20 cellular contexts compared by ENCODE assay signal in genomic region chr7:25669300-25669781, GRCh38.
DNase-seq lines count a peak whose midpoint lies in the region; ATAC-seq and TF ChIP-seq lines count a peak whose summit lies in the region.
"Had no signal": no experiment of that assay in that cellular context is flagged by ENCODE, and none has a peak within 500 bp of the region (broad histone marks: within the 10 kb centered on the region; RNA-seq: fewer than 3 reads in every experiment).

No MANE protein-coding gene starts in this region.

- TF ChIP-seq CTCF in right atrium auricular region (IDR thresholded peaks at IDR 0.05) (no peak), WERI-Rb-1 (IDR thresholded peaks at IDR 0.05; ENCODE audit: low read depth, low read length) (no peak), uterus (IDR thresholded peaks at IDR 0.05) (no peak)

- H3K4me3 ChIP-seq in right atrium auricular region (no peak overlapping the region), WERI-Rb-1 (ENCODE audit: low read depth, low read length) (no peak overlapping the region), mucosa of stomach (ENCODE audit: low read length) (no peak overlapping the region), uterus (no peak overlapping the region)
- H3K4me3 ChIP-seq: ascending aorta, neural progenitor cell, thoracic aorta had no signal

- H3K27ac ChIP-seq in right atrium auricular region, result peak overlapping the region; percentile 67 to 79
- peak overlapping the region; percentile 72 for H3K27ac ChIP-seq in WERI-Rb-1
- peak overlapping the region; percentile 82 for H3K27ac ChIP-seq in uterus
- H3K27ac ChIP-seq: ascending aorta, neural progenitor cell, thoracic aorta had no signal

- peak overlapping the region; percentile 10 for H3K9ac ChIP-seq in mucosa of stomach (ENCODE audit: low read length)
- H3K9ac ChIP-seq: neural progenitor cell had no signal

- H3K9me3 ChIP-seq in right atrium auricular region (no peaks in the 10 kb centered on the region), WERI-Rb-1 (ENCODE audit: severe bottlenecking) (no peaks in the 10 kb centered on the region), mucosa of stomach (ENCODE audit: control insufficient read depth, low read length) (no peaks in the 10 kb centered on the region), uterus (no peaks in the 10 kb centered on the region)
- H3K9me3 ChIP-seq: ascending aorta, thoracic aorta had no signal

- H3K4me1 ChIP-seq in right atrium auricular region (peaks cover 0 to 21% of the 10 kb centered on the region in 2 donors), mucosa of stomach (ENCODE audit: control insufficient read depth, insufficient read depth, low read length) (no peaks in the 10 kb centered on the region), uterus (peaks cover 9 to 25% of the 10 kb centered on the region in 2 donors)
- H3K4me1 ChIP-seq: ascending aorta had no signal

- TF ChIP-seq POLR2A in uterus (IDR thresholded peaks at IDR 0.05), result no peak

- H3K36me3 ChIP-seq in right atrium auricular region (no peaks in the 10 kb centered on the region), WERI-Rb-1 (no peaks in the 10 kb centered on the region), mucosa of stomach (ENCODE audit: control insufficient read depth, insufficient read depth, low read length) (no peaks in the 10 kb centered on the region), uterus (no peaks in the 10 kb centered on the region)
- H3K36me3 ChIP-seq: ascending aorta, neural progenitor cell, thoracic aorta had no signal

- intact Hi-C loops in left ventricle myocardium superior (cut with micrococcal nuclease) (no loop called here), uterus (cut with DNase I; ENCODE audit: low total_unique reads) (no loop called here)

- H3K27me3 ChIP-seq in right atrium auricular region (no peaks in the 10 kb centered on the region), WERI-Rb-1 (ENCODE audit: insufficient read depth, low read depth, severe bottlenecking) (no peaks in the 10 kb centered on the region), mucosa of stomach (ENCODE audit: control insufficient read depth, insufficient read depth, low read length) (peaks cover 7% of the 10 kb centered on the region), uterus (no peaks in the 10 kb centered on the region)
- H3K27me3 ChIP-seq: ascending aorta, neural progenitor cell had no signal

- ATAC-seq in left ventricle myocardium superior (no peak), HG02623 (IDR thresholded peaks at IDR 0.05; ENCODE audit: unreplicated experiment) (no peak)
- ATAC-seq: T-helper 17 cell had no signal

- no peak for DNase-seq in right atrium auricular region (ENCODE audit: low spot score)
- no peak for DNase-seq in left ventricle myocardium superior
- no peak for DNase-seq in WERI-Rb-1
- DNase-seq in uterus, result no peak
- DNase-seq in NCI-H2029 (lab: John Stamatoyannopoulos, UW), result no peak
- DNase-seq in HuH-7.5 (ENCODE audit: low spot score), result no peak
- DNase-seq: activated naive CD4-positive, alpha-beta T cell treated with anti-CD3 and anti-CD28 coated beads, Interleukin-2, amount 50 U/mL, for 16 hours; activated T-cell treated with anti-CD3 and anti-CD28 coated beads, Interleukin-2, amount 50 U/mL, for 48 hours; CD4-positive, alpha-beta memory T cell; midbrain; NCI-H2081; NCI-H526 treated with DMSO at 0.1 percent for 48 hours; SHP77; stimulated activated CD4-positive, alpha-beta T cell treated with anti-CD3 and anti-CD28 coated beads, Interleukin-12 subunit alpha, Interleukin-12 subunit beta, amount 100 ng/mL, for 4 hours; T-helper 17 cell had no signal
